27 cellular contexts compared by ENCODE assay signal in the genomic region with DNA sequence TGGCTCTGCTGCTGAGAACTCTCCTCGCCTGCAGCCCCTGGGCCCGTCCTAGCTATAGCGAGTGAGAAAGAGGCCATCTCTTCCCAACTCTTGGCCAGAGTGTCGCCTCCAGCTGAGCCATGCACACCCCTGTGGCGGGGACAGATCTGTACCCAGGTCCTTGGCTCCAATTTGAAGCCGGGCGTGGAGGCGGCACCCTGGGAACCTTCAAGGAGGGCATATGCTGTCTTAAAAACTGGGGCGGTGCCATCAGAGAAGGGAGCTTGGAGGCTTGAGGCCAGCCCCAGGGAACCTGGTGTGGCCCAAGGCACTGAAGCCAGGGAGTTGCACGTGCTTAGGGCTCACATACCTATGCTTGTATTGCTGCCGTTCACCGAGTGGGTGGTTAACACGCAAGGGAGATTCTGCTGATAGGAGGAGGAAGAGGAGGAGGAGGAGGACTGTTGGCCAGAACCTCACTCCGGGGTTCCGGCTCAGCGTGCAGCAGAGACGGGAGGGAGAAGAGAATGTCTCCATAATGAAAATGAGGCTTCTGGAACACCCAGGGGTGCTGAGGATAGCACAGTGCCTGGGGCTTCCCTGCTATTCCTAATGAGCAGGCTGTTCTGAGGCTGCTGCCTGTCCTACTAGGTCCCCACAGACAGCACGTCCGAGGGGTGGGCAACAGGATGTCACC. TPM values are rescaled to one million over a fixed set of nuclear protein-coding genes. Genes with fewer than 3 reads are reported as not detected.
A peak's percentile ranks its signal among the peaks of the same experiment; 100 is the strongest.
DNase-seq lines count a peak whose midpoint lies in the region; TF ChIP-seq lines count a peak whose summit lies in the region.
"Had no signal": no experiment of that assay in that cellular context is flagged by ENCODE, and none has a peak within 500 bp of the region (broad histone marks: within the 10 kb centered on the region; RNA-seq: fewer than 3 reads in every experiment).

No MANE protein-coding gene starts in this region.

- H3K36me3 ChIP-seq in mesendoderm (ENCODE audit: control insufficient read depth, insufficient read depth, low read length) = no peaks in the 10 kb centered on the region
- peaks cover 6% of the 10 kb centered on the region for H3K36me3 ChIP-seq in osteoblast (ENCODE audit: insufficient read depth, low read length)
- no peaks in the 10 kb centered on the region for H3K36me3 ChIP-seq in smooth muscle cell (ENCODE audit: low read depth)

- H3K4me1 ChIP-seq in mesendoderm (ENCODE audit: control insufficient read depth, low read depth, low read length) (peaks cover 6% of the 10 kb centered on the region), osteoblast (ENCODE audit: insufficient read depth, low read length) (no peaks in the 10 kb centered on the region), smooth muscle cell (ENCODE audit: low read depth) (peaks cover 5% of the 10 kb centered on the region)
- H3K4me1 ChIP-seq: A549 had no signal

- no peaks in the 10 kb centered on the region for H3K9me3 ChIP-seq in osteoblast (ENCODE audit: low read depth, low read length)
- no peaks in the 10 kb centered on the region for H3K9me3 ChIP-seq in smooth muscle cell (replicated peaks; ENCODE audit: low read depth)
- H3K9me3 ChIP-seq: A549, MG63 had no signal

- H3K18ac ChIP-seq in mesendoderm (ENCODE audit: low read length) = no peak overlapping the region

- H3K27me3 ChIP-seq in mesendoderm (ENCODE audit: insufficient read depth, low read length, poor library complexity) (no peaks in the 10 kb centered on the region), osteoblast (ENCODE audit: insufficient read depth, low read length) (no peaks in the 10 kb centered on the region), smooth muscle cell (ENCODE audit: low read depth) (no peaks in the 10 kb centered on the region)
- H3K27me3 ChIP-seq: MG63 had no signal

- no peaks in the 10 kb centered on the region for H3F3A ChIP-seq in smooth muscle cell (ENCODE audit: low read depth)

- H2AK5ac ChIP-seq in mesendoderm (ENCODE audit: low read length) = no peak overlapping the region

- no peak for TF ChIP-seq RAD21 in Ishikawa (IDR thresholded peaks at IDR 0.05; ENCODE audit: low read depth)

- H3K79me1 ChIP-seq in mesendoderm (ENCODE audit: low read length) = no peaks in the 10 kb centered on the region

- DNase-seq in cerebellar cortex (ENCODE audit: low spot score) (peak; percentile 85), mesendoderm (no peak), osteoblast (ENCODE audit: insufficient read length, low spot score, missing footprints) (peak; percentile 63), ACHN (no peak), smooth muscle cell (lab: John Stamatoyannopoulos, UW; ENCODE audit: unreplicated experiment) (no peak)
- no peak for DNase-seq in stimulated activated CD4-positive, alpha-beta T cell treated with anti-CD3 and anti-CD28 coated beads, Interleukin-2, amount 100 ng/mL, for 48 hours
- DNase-seq: CD8-positive, alpha-beta memory T cell; DMS 273 treated with DMSO at 0.1 percent for 48 hours; DMS79; EL; GF-D8; KBM-7; MG63; NCI-H1105 treated with DMSO at 0.1 percent for 48 hours; NCI-H146; NCI-H1930; NCI-H2107; NCI-H446 treated with DMSO at 0.1 percent for 48 hours; NCI-H526; NCI-H82; NK-92 treated with Interleukin-12 subunit alpha and Interleukin-12 subunit beta, amount 100 ng/mL, for 24 hours; PC-9; SHP77 had no signal

- no peak overlapping the region for H3K9ac ChIP-seq in mesendoderm (ENCODE audit: low read length)
- no peak overlapping the region for H3K9ac ChIP-seq in smooth muscle cell (ENCODE audit: low read depth)

- H3K4ac ChIP-seq in mesendoderm (ENCODE audit: low read depth, low read length) = no peak overlapping the region

- no peak overlapping the region for H2BK120ac ChIP-seq in mesendoderm (ENCODE audit: low read depth, low read length)

- TF ChIP-seq EP300 in Ishikawa (IDR thresholded peaks at IDR 0.05; ENCODE audit: borderline replicate concordance) = peak; percentile 69; the same call in 1 of the 2 replicates

- in situ Hi-C loops in ACHN (cut with HindIII; ENCODE audit: low pct_ligation_motif_present, low pct_unique_long_range_greater_than_20kb, low sequenced_read_pairs) = no loop called here

- TF ChIP-seq CTCF in osteoblast (IDR thresholded peaks at IDR 0.05; ENCODE audit: extremely low read depth, low read depth, low read length) (no peak), smooth muscle cell (IDR thresholded peaks at IDR 0.05; ENCODE audit: borderline replicate concordance, insufficient read depth, poor library complexity, severe bottlenecking) (no peak)

- H2BK15ac ChIP-seq in mesendoderm (replicated peaks; ENCODE audit: low read depth) = no peak overlapping the region

- no peak overlapping the region for H3K27ac ChIP-seq in mesendoderm (ENCODE audit: low read depth, low read length)
- H3K27ac ChIP-seq in osteoblast (ENCODE audit: low read depth, low read length) = no peak overlapping the region
- no peak overlapping the region for H3K27ac ChIP-seq in smooth muscle cell (ENCODE audit: low read depth)
- H3K27ac ChIP-seq: A549, PC-9 had no signal

- peak overlapping the region; percentile 5 for H3K56ac ChIP-seq in mesendoderm (ENCODE audit: low read length)

- no peak overlapping the region for H3K23ac ChIP-seq in mesendoderm (ENCODE audit: low read length)

- no peak overlapping the region for H4K8ac ChIP-seq in mesendoderm (ENCODE audit: low read depth, low read length)

- H3K79me2 ChIP-seq in mesendoderm (ENCODE audit: control insufficient read depth, insufficient read depth, low read length) (no peaks in the 10 kb centered on the region), osteoblast (ENCODE audit: insufficient read depth, low read length) (no peaks in the 10 kb centered on the region), smooth muscle cell (ENCODE audit: low read depth) (no peaks in the 10 kb centered on the region)

- no peak overlapping the region for H2BK5ac ChIP-seq in mesendoderm (ENCODE audit: low read length)

- peaks cover 6% of the 10 kb centered on the region for H4K20me1 ChIP-seq in osteoblast (ENCODE audit: insufficient read depth, low read length)
- H4K20me1 ChIP-seq in smooth muscle cell (ENCODE audit: low read depth) = peaks cover 3% of the 10 kb centered on the region

- H3K4me3 ChIP-seq in mesendoderm (ENCODE audit: low read length) = no peak overlapping the region
- H3K4me3 ChIP-seq in osteoblast (ENCODE audit: insufficient read depth, low read length) = no peak overlapping the region
- H3K4me3 ChIP-seq in smooth muscle cell = no peak overlapping the region
- H3K4me3 ChIP-seq: A549, MG63, PC-9 had no signal

- no peak overlapping the region for H3K4me2 ChIP-seq in mesendoderm (ENCODE audit: low read length)
- H3K4me2 ChIP-seq in osteoblast (ENCODE audit: insufficient read depth, low read length) = no peak overlapping the region
- no peak overlapping the region for H3K4me2 ChIP-seq in smooth muscle cell
- H3K4me2 ChIP-seq: A549, PC-9 had no signal

- H2AFZ ChIP-seq in osteoblast (ENCODE audit: low read length) (no peak overlapping the region), smooth muscle cell (ENCODE audit: low read depth) (no peak overlapping the region)
- H2AFZ ChIP-seq: PC-9 had no signal

- WGBS in mesendoderm (ENCODE audit: extremely low coverage, insufficient coverage, low lambda C conversion rate) = no CpG with 5 or more reads among the region's 19 CpGs
- WGBS in smooth muscle cell (ENCODE audit: low lambda C conversion rate) = 91% methylated on average over 19 of the region's 19 CpGs

- H4K5ac ChIP-seq in mesendoderm (ENCODE audit: low read length) = no peak overlapping the region

TF ChIP-seq in Ishikawa, 13 proteins besides CTCF, POLR2A, EP300 and RAD21 (continues in another document):
- TF ChIP-seq ZBTB7A (IDR thresholded peaks at IDR 0.05; ENCODE audit: low read depth) (no peak), FOXM1 (IDR thresholded peaks at IDR 0.05; ENCODE audit: borderline replicate concordance, low read depth) (no peak), TCF12 (IDR thresholded peaks at IDR 0.05; ENCODE audit: low read depth) (peak; percentile 79), CREB1 (IDR thresholded peaks at IDR 0.05; ENCODE audit: low read depth) (no peak), CEBPB (IDR thresholded peaks at IDR 0.05) (no peak), YY1 (IDR thresholded peaks at IDR 0.05; ENCODE audit: low read depth) (no peak), NFIC (IDR thresholded peaks at IDR 0.05) (peak; percentile 80)
- TF ChIP-seq, protein P1, sequence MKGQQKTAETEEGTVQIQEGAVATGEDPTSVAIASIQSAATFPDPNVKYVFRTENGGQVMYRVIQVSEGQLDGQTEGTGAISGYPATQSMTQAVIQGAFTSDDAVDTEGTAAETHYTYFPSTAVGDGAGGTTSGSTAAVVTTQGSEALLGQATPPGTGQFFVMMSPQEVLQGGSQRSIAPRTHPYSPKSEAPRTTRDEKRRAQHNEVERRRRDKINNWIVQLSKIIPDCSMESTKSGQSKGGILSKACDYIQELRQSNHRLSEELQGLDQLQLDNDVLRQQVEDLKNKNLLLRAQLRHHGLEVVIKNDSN (IDR thresholded peaks at IDR 0.05) = 0 out of 2 replicates have a peak, but pooled peaks have one; percentile 40
- TF ChIP-seq, protein P2, sequence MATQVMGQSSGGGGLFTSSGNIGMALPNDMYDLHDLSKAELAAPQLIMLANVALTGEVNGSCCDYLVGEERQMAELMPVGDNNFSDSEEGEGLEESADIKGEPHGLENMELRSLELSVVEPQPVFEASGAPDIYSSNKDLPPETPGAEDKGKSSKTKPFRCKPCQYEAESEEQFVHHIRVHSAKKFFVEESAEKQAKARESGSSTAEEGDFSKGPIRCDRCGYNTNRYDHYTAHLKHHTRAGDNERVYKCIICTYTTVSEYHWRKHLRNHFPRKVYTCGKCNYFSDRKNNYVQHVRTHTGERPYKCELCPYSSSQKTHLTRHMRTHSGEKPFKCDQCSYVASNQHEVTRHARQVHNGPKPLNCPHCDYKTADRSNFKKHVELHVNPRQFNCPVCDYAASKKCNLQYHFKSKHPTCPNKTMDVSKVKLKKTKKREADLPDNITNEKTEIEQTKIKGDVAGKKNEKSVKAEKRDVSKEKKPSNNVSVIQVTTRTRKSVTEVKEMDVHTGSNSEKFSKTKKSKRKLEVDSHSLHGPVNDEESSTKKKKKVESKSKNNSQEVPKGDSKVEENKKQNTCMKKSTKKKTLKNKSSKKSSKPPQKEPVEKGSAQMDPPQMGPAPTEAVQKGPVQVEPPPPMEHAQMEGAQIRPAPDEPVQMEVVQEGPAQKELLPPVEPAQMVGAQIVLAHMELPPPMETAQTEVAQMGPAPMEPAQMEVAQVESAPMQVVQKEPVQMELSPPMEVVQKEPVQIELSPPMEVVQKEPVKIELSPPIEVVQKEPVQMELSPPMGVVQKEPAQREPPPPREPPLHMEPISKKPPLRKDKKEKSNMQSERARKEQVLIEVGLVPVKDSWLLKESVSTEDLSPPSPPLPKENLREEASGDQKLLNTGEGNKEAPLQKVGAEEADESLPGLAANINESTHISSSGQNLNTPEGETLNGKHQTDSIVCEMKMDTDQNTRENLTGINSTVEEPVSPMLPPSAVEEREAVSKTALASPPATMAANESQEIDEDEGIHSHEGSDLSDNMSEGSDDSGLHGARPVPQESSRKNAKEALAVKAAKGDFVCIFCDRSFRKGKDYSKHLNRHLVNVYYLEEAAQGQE (IDR thresholded peaks at IDR 0.05; ENCODE audit: low read depth) = no peak

RNA-seq across cellular contexts. Expression of a gene that starts 40.7 kb away (rescaled TPM):
- polyA plus RNA-seq in mesendoderm (2013, experiment 1 of 2) = 0.01 TPM
- polyA plus RNA-seq in mesendoderm (2013, experiment 2 of 2) = 0.03 TPM
- total RNA-seq in osteoblast (12.4 and 14.8 TPM in 2 replicates), smooth muscle cell (196 and 236 TPM in 2 replicates)
- polyA plus RNA-seq in smooth muscle cell = 627 and 901 TPM in 2 replicates
- total RNA-seq: CD8-positive, alpha-beta memory T cell; PC-9; SK-MEL-5 had no signal
- polyA plus RNA-seq: A549; CD14-positive monocyte; CD8-positive, alpha-beta memory T cell had no signal

Comparison
In these comparisons a context has a peak if more than half of its experiments do, and no peak if none do; other contexts are left out.
1. DNase-seq: peak in cerebellar cortex (single experiment) and osteoblast (single experiment); none in mesendoderm (single experiment), ACHN (single experiment), smooth muscle cell (single experiment) and stimulated activated CD4-positive, alpha-beta T cell treated with anti-CD3 and anti-CD28 coated beads, Interleukin-2, amount 100 ng/mL, for 48 hours (0 of 2).
2. RNA of a gene that starts 40.7 kb away (total RNA-seq): 196 to 236 TPM in smooth muscle cell; 12.4 to 14.8 TPM in osteoblast; every median in the first group is over 10 times any median in the second.